In the genomic region with DNA sequence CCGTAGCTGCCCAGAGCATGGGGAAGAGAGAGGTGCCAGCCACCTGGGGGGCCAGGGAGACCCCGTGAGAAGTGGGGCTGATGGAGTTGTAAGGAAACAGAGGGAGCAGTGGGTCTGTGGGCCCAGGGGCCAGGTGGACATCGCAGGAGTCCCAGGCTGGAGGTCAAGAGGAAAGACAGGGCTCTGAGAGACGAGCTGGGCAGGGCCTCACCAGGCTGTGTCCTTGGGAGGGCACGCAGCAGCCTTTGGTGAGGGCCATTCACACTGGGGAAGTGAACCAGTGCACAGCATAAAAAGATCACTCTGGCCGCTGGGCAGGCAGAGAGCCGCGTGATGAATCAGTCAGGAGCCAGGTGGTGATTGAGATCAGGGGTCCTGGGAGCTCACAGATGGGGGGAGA, we compare ENCODE assay signal across 11 cellular contexts.
"Had no signal": no experiment of that assay in that cellular context is flagged by ENCODE, and none has a peak within 500 bp of the region (broad histone marks: within the 10 kb centered on the region; RNA-seq: fewer than 3 reads in every experiment).

No MANE protein-coding gene starts in this region.

- FAIRE-seq: H1, H54 had no signal

- H3K9me3 ChIP-seq: HAP-1 had no signal

- H3K27ac ChIP-seq: GM23248 had no signal

- H3K4me1 ChIP-seq: HAP-1 had no signal

- H3K4me2 ChIP-seq: GM23338 had no signal

- ATAC-seq: GM23338, HCT116 had no signal

- H3K27ac Mint-ChIP-seq: GM23338, H9, HFFc6 had no signal

- DNase-seq: GM23248, GOT3, H7, H9, HCEC 1CT, HFFc6 had no signal

- H3K9ac ChIP-seq: GM23248 had no signal

- H3K4me3 Mint-ChIP-seq: GM23338, H9, HFFc6 had no signal

- H3K4me3 ChIP-seq: GM23248, GM23338, HAP-1 had no signal

- H3K36me3 ChIP-seq: HAP-1 had no signal

- H2AFZ ChIP-seq: GM23248, GM23338 had no signal

- H3K9me3 Mint-ChIP-seq: GM23338, H9, HFFc6 had no signal
